Comparison of ENCODE assay signal across 1 cellular context in the genomic region with DNA sequence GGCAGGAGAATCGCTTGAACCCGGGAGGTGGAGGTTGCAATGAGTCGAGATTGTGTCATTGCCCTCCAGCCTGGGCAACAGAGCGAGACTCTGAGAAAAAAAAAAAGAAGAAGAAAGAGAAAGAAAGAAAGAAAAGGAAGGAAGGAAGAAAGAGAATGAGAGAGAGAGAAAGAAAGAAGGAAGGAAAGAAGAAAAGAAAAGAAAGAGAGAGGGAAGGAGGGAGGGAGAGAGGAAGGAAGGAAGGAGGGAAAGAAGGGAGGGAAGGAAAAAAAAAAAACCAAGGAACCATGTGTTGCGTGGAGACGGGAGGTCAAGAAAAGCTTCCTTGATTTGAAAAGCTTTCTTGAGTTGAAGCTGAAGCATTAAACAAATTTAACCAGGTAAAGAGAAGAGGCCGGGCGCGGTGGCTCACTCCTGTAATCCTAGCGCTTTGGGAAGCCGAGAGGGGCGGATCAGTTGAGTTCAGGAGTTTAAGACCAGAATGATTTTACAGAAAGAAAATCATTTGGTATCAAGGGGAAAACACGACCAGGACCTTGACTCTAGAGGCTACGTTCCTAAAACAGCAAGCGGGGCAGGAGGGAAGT.
TF ChIP-seq lines count a peak whose summit lies in the region.

No MANE protein-coding gene starts in this region.

TF ChIP-seq in HCT116, 20 proteins besides CTCF, POLR2A, EP300 and RAD21 (continued from another document):
- TF ChIP-seq REST (IDR thresholded peaks at IDR 0.05; ENCODE audit: low read depth) (no peak), JUND (IDR thresholded peaks at IDR 0.05) (no peak), SRF (IDR thresholded peaks at IDR 0.05; ENCODE audit: low read depth) (no peak)
TF ChIP-seq in HCT116: peak in this region for 2.
